Comparison of ENCODE assay signal across 8 cellular contexts in the genomic region with DNA sequence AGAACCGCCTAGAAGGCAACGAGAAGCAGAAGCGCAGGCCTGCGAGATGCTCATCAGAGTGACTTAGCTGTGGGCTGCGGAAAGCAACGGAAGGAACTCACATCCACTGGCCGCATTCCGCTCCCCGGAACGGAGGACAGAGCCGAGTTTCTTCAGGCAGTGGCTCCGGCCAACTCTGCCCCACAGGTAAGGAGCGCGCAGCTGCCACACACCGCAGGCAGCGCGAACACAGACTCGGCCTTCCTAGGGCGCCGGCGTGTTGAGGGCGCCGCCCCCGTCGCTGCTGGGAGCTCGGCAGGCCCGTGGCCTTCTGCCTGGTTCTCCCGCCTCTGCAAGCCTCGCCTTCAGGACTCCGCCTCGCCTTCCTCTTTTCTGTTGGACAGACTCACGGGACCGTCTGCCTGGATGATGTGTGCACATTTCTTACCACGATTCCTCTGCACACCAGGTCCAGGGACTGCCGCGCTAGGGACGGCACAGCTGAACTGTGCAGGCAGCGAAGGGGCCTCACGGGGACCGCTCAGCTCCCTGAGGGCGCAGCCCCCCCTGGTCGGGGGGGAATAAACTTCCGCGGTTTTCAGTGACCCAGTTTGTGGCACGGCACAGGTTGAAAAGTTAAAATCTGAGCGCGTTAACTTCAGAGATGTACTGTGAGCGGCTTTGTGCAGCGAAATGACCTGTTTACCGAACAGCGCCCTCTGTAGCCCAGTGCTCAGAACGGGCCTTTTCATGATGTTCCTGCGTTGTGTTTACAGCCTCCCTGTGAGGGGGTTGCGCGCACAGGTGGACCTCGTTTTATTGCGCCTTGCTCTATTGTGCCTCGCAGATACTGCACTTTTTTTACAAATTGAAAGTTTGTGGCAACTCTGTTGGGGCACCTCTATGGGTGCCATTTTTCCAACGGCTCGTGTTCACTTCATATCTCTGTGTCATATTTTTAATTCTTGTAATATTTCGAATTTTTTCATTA. TPM values are rescaled to one million over a fixed set of nuclear protein-coding genes. Genes with fewer than 3 reads are reported as not detected.
DNase-seq lines count a peak whose midpoint lies in the region; ATAC-seq and TF ChIP-seq lines count a peak whose summit lies in the region.

No MANE protein-coding gene starts in this region.

- TF ChIP-seq CTCF in GM06990 (IDR thresholded peaks at IDR 0.05; ENCODE audit: insufficient read depth, low read length, poor library complexity, severe bottlenecking) = peak; percentile 86
- TF ChIP-seq CTCF in adrenal gland (IDR thresholded peaks at IDR 0.05) = peak; percentile 63 to 81 (median 76)
- TF ChIP-seq CTCF in left ventricle myocardium inferior (IDR thresholded peaks at IDR 0.05; ENCODE audit: borderline replicate concordance) = peak; percentile 87
- TF ChIP-seq CTCF in transverse colon (IDR thresholded peaks at IDR 0.05) = peak; percentile 80 to 86 (median 83)

- peak overlapping the region; percentile 94 to 96 for H3K27ac Mint-ChIP-seq in T-cell

- intact Hi-C loops in adrenal gland (cut with DNase I) (no loop called here), left ventricle myocardium inferior (cut with micrococcal nuclease) (loop anchor here (5.0 to 10.0 kb wide), 2 partner anchors 65 to 167 kb away; no protein-coding TSS in a partner anchor), posterior cingulate gyrus (cut with DNase I) (loop anchor here (1.0 to 5.0 kb wide), 2 partner anchors 142 to 155 kb away; no protein-coding TSS in a partner anchor), transverse colon (cut with DNase I; ENCODE audit: low total_unique reads) (loop anchor here (5.0 kb wide), 1 partner anchor 157 kb away; the partner anchor contains the start of gene EVA1C)

- H3K27ac ChIP-seq in adrenal gland (peak overlapping the region in 4 of 5 donors; percentile 44 to 69 (median 60)), left ventricle myocardium inferior (replicated peaks) (peak overlapping the region; percentile 81), transverse colon (peak overlapping the region; percentile 77 to 94 (median 84))

- peaks cover 12 to 22% (median 21%) of the 10 kb centered on the region in 3 donors for H3K4me1 Mint-ChIP-seq in T-cell

- peaks cover 4 to 10% (median 6%) of the 10 kb centered on the region in 3 donors for H3K9me3 Mint-ChIP-seq in T-cell

- no peak for TF ChIP-seq EP300 in transverse colon (IDR thresholded peaks at IDR 0.05; ENCODE audit: low read depth)

- peaks cover 25% of the 10 kb centered on the region for H3K36me3 Mint-ChIP-seq in T-cell

- TF ChIP-seq POLR2A in adrenal gland (IDR thresholded peaks at IDR 0.05) (peak; percentile 5 to 15), transverse colon (IDR thresholded peaks at IDR 0.05) (peak; percentile 24)

- in situ Hi-C loops in transverse colon (cut with MboI; ENCODE audit: low pct_ligation_motif_present in 1 of 4, low pct_unique_long_range_greater_than_20kb in 1 of 4, low sequenced_read_pairs in 3 of 4) = loop anchor here in 3 of 4 donors (5.0 to 25.0 kb wide), 3 partner anchors 157 to 165 kb away; partner anchors contain the start of gene EVA1C (in 2 of the 3)

- peaks cover 0 to 5% of the 10 kb centered on the region in 2 donors for H3K4me1 ChIP-seq in adrenal gland (replicated peaks in 1 of 2)
- peaks cover 18% of the 10 kb centered on the region for H3K4me1 ChIP-seq in left ventricle myocardium inferior
- H3K4me1 ChIP-seq in transverse colon = peaks cover 0 to 17% (median 11%) of the 10 kb centered on the region in 4 donors

- H3K36me3 ChIP-seq in GM06990 (ENCODE audit: control insufficient read depth, insufficient read depth, low read length) (no peaks in the 10 kb centered on the region), adrenal gland (replicated peaks in 1 of 2) (no peaks in the 10 kb centered on the region), left ventricle myocardium inferior (no peaks in the 10 kb centered on the region), transverse colon (no peaks in the 10 kb centered on the region)

- ATAC-seq in HG02623 (IDR thresholded peaks at IDR 0.05; ENCODE audit: unreplicated experiment) (peak; percentile 78), T-cell (replicated peaks in 1 of 4) (peak; percentile 84 to 91 (median 88))

- 4 to 8% (median 6%) methylated on average over 36 to 61 of the region's 61 CpGs for WGBS in adrenal gland, 4 donors
- WGBS in transverse colon (ENCODE audit: low coverage in 1 of 2), 2 donors = 6 to 10% methylated on average over 18 to 43 of the region's 61 CpGs

- H3K9me3 ChIP-seq in adrenal gland (replicated peaks in 1 of 3) = peaks cover 0 to 5% (median 0%) of the 10 kb centered on the region in 3 donors
- peaks cover 6% of the 10 kb centered on the region for H3K9me3 ChIP-seq in left ventricle myocardium inferior (replicated peaks)
- no peaks in the 10 kb centered on the region for H3K9me3 ChIP-seq in transverse colon

- peak; percentile 64 for DNase-seq in GM06990 (ENCODE audit: extremely low read depth, insufficient read length)
- peak; percentile 37 for DNase-seq in NCI-H128 (lab: John Stamatoyannopoulos, UW; ENCODE audit: unreplicated experiment)
- DNase-seq in T-cell = peak; percentile 59 to 85 (median 78)
- DNase-seq in adrenal gland = peak; percentile 70 to 88 (median 78)
- peak; percentile 72 for DNase-seq in left ventricle myocardium inferior
- peak; percentile 27 to 95 (median 69) for DNase-seq in posterior cingulate gyrus
- peak; percentile 83 for DNase-seq in transverse colon

- H3K27me3 ChIP-seq in GM06990 (replicated peaks; ENCODE audit: control insufficient read depth, insufficient read depth, low read length) = peaks cover 1% of the 10 kb centered on the region; the same call in 1 of the 2 replicates
- H3K27me3 ChIP-seq in adrenal gland = no peaks in the 10 kb centered on the region
- no peaks in the 10 kb centered on the region for H3K27me3 ChIP-seq in left ventricle myocardium inferior (ENCODE audit: low read depth)
- H3K27me3 ChIP-seq in transverse colon = no peaks in the 10 kb centered on the region

- no peaks in the 10 kb centered on the region for H3K27me3 Mint-ChIP-seq in T-cell

- peak overlapping the region; percentile 61 for H3K4me3 ChIP-seq in GM06990 (replicated peaks; ENCODE audit: low read depth, low read length)
- H3K4me3 ChIP-seq in adrenal gland = peak overlapping the region; percentile 28 to 55 (median 42)
- peak overlapping the region; percentile 69 for H3K4me3 ChIP-seq in left ventricle myocardium inferior
- peak overlapping the region; percentile 44 to 64 (median 45) for H3K4me3 ChIP-seq in transverse colon

- POLR2A ChIA-PET in T-cell (lab: Charles Lee) = interaction anchor here in 1 of 2 donors (0.5 to 0.8 kb wide), 3 partner anchors 43 to 177 kb away, joined by 3 read pairs; partner anchors contain the start of gene CFAP298

- CTCF ChIA-PET in T-cell (lab: Charles Lee) = interaction anchor here (0.7 to 3.2 kb wide), 10 partner anchors 9 to 178 kb away, joined by 3 to 24 read pairs (median 5); partner anchors contain the start of gene CFAP298 (in 1 of the 2)

- H3K4me3 Mint-ChIP-seq in T-cell = peak overlapping the region; percentile 88 to 96 (median 95)

RNA-seq across cellular contexts. Expression of gene TCP10L, which starts 15.8 kb away (rescaled TPM):
- total RNA-seq in T-cell (under 1 TPM in 4 of 5 donors, not detected in 1; 0.19 to 0.73 (median 0.39) TPM), adrenal gland (1 to 10 TPM in 2 of 8 donors, under 1 TPM in 4, not detected in 2; 0.28 to 2.0 (median 0.78) TPM), left ventricle myocardium inferior (3.0 TPM), transverse colon (under 1 TPM in 2 of 4 donors, not detected in 2; 0.14 to 0.79 TPM)
- 1 to 10 TPM in 2 of 3 donors, under 1 TPM in 1; 0.79 to 3.0 (median 2.3) TPM for polyA plus RNA-seq in adrenal gland

RNA-seq across cellular contexts. Expression of gene CFAP298, which starts 42.6 kb away (rescaled TPM):
- total RNA-seq in T-cell (10 to 100 TPM; 19.5 to 36.8 (median 32.1) TPM), adrenal gland (10 to 100 TPM; 20.3 to 51.9 (median 34.5) TPM), left ventricle myocardium inferior (20.2 TPM), transverse colon (10 to 100 TPM in 2 of 4 donors, 1 to 10 TPM in 1, not detected in 1; 6.4 to 27.3 (median 20.9) TPM)
- polyA plus RNA-seq in adrenal gland = 100 to 1,000 TPM in 1 of 3 donors, 10 to 100 TPM in 2; 48.9 to 101 (median 85.9) TPM

Comparison
In these comparisons a context has a peak if more than half of its experiments do, and no peak if none do; other contexts are left out.
1. Peak in every context shown above with its lines: DNase-seq, ATAC-seq, H3K4me3 ChIP-seq and H3K27ac ChIP-seq.
2. intact Hi-C loops: an anchor here in left ventricle myocardium inferior (5.0 to 10.0 kb wide), posterior cingulate gyrus (1.0 to 5.0 kb wide) and transverse colon (5.0 kb wide); none called in adrenal gland.